9 cellular contexts compared by ENCODE assay signal in the genomic region with DNA sequence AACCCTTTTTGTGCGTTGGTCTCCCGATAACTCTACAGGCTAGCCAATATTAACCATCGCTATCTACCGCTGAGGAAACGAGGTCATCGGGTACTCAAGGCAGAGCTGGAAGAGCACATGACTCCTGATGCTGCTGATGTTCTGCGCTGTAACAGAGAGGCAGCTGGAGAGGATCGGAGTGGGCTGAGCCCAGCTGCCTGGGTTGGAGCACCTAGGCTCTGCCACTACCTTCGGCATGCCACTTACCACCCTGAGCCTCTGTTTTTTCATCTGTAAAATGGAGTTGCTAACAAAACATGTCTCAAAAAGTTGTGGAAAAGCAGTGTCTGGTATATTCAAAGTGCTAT. TPM values are rescaled to one million over a fixed set of nuclear protein-coding genes. Genes with fewer than 3 reads are reported as not detected.
A peak's percentile ranks its signal among the peaks of the same experiment; 100 is the strongest.
DNase-seq lines count a peak whose midpoint lies in the region; ATAC-seq and TF ChIP-seq lines count a peak whose summit lies in the region.
"Had no signal": no experiment of that assay in that cellular context is flagged by ENCODE, and none has a peak within 500 bp of the region (broad histone marks: within the 10 kb centered on the region; RNA-seq: fewer than 3 reads in every experiment).

No MANE protein-coding gene starts in this region.

- ATAC-seq in GM18867 (IDR thresholded peaks at IDR 0.05; ENCODE audit: unreplicated experiment), result no peak

- DNase-seq in GM12865 (ENCODE audit: low read depth) (no peak), NCI-H524 treated with DMSO at 0.1 percent for 48 hours (lab: John Stamatoyannopoulos, UW) (peak; percentile 42), chondrocyte (ENCODE audit: low spot score) (no peak), mesothelial cell of epicardium (ENCODE audit: low spot score in 2 of 2, unreplicated experiment in 2 of 2) (no peak), NCI-H226 (no peak)
- DNase-seq in stimulated activated CD4-positive, alpha-beta T cell treated with anti-CD3 and anti-CD28 coated beads, Interleukin-15, amount 100 ng/mL, for 24 hours, result no peak
- no peak for DNase-seq in activated CD4-positive, alpha-beta T cell treated with anti-CD3 and anti-CD28 coated beads for 48 hours

- TF ChIP-seq CTCF in GM12865 (IDR thresholded peaks at IDR 0.05; ENCODE audit: insufficient read depth, low read depth, low read length, missing control alignments) (no peak), chondrocyte (IDR thresholded peaks at IDR 0.05) (no peak), mesothelial cell of epicardium (IDR thresholded peaks at IDR 0.05; ENCODE audit: unreplicated experiment) (no peak)

- H3K27me3 Mint-ChIP-seq in chondrocyte (ENCODE audit: low read depth) (peaks cover 3% of the 10 kb centered on the region), mesothelial cell of epicardium (ENCODE audit: low read depth) (no peaks in the 10 kb centered on the region)

- peak overlapping the region; percentile 64 for H3K4me3 Mint-ChIP-seq in chondrocyte (ENCODE audit: unreplicated experiment)
- peak overlapping the region; percentile 74 for H3K4me3 Mint-ChIP-seq in mesothelial cell of epicardium

- H3K36me3 Mint-ChIP-seq in chondrocyte (ENCODE audit: low read depth) (no peaks in the 10 kb centered on the region), mesothelial cell of epicardium (no peaks in the 10 kb centered on the region)

- H3K27ac Mint-ChIP-seq in chondrocyte (ENCODE audit: unreplicated experiment) (no peak overlapping the region), mesothelial cell of epicardium (peak overlapping the region; percentile 77)

- peak overlapping the region; percentile 76 for H3K4me3 ChIP-seq in GM12865 (ENCODE audit: low read depth, low read length)

- no peaks in the 10 kb centered on the region for H3K9me3 Mint-ChIP-seq in chondrocyte (ENCODE audit: low read depth)
- no peaks in the 10 kb centered on the region for H3K9me3 Mint-ChIP-seq in mesothelial cell of epicardium

- H3K4me1 Mint-ChIP-seq in chondrocyte (ENCODE audit: low read depth) (peaks cover 21% of the 10 kb centered on the region), mesothelial cell of epicardium (peaks cover 29% of the 10 kb centered on the region)

RNA-seq across cellular contexts. Expression of a gene that starts 0.4 kb away (rescaled TPM):
- total RNA-seq in chondrocyte (12.7 to 13.2 TPM (median 13.0 TPM) in 3 replicates), mesothelial cell of epicardium (13.3 to 15.2 TPM (median 13.5 TPM) in 3 replicates)

RNA-seq across cellular contexts. Expression of a gene that starts 35.0 kb away (rescaled TPM):
- total RNA-seq in chondrocyte (22.2 to 24.1 TPM (median 23.0 TPM) in 3 replicates), mesothelial cell of epicardium (17.3 to 19.0 TPM (median 17.3 TPM) in 3 replicates)

RNA-seq across cellular contexts. Expression of a gene that starts 36.3 kb away (rescaled TPM):
- total RNA-seq in chondrocyte (0.31 to 0.55 TPM (median 0.41 TPM) in 3 replicates), mesothelial cell of epicardium (0.47 to 0.51 TPM (median 0.50 TPM) in 3 replicates)

RNA-seq across cellular contexts. Expression of a gene that starts 41.5 kb away (rescaled TPM):
- total RNA-seq in chondrocyte, result not detected in 3 replicates
- not detected in 3 replicates for total RNA-seq in mesothelial cell of epicardium
- total RNA-seq: T-helper 2 cell treated with Interferon-gamma antibody and Interleukin-4, amounts not matched to agents 100 ng/mL and 5 ng/mL, for 36 hours had no signal

RNA-seq across cellular contexts. Expression of a gene that starts 49.1 kb away (rescaled TPM):
- 70.1 to 70.8 TPM (median 70.4 TPM) in 3 replicates for total RNA-seq in chondrocyte
- total RNA-seq in mesothelial cell of epicardium, result 60.8 to 61.0 TPM (median 60.9 TPM) in 3 replicates
